Comparison of ENCODE assay signal across 8 cellular contexts in genomic region chr10:110857265-110858158, GRCh38. TPM values are rescaled to one million over a fixed set of nuclear protein-coding genes. Genes with fewer than 3 reads are reported as not detected.
DNase-seq lines count a peak whose midpoint lies in the region; ATAC-seq, FAIRE-seq and TF ChIP-seq lines count a peak whose summit lies in the region.

No MANE protein-coding gene starts in this region.

- no CpG with 5 or more reads among the region's 12 CpGs for whole genome bisulfite sequencing in mesendoderm (ENCODE audit: extremely low coverage, insufficient coverage, low lambda C conversion rate)

- H3K4me2 ChIP-seq in astrocyte (ENCODE audit: low read length) (no peak overlapping the region), mesendoderm (ENCODE audit: low read length) (no peak overlapping the region)

- no peaks in the 10 kb centered on the region for H3K36me3 ChIP-seq in astrocyte (ENCODE audit: insufficient read depth, low read length)
- H3K36me3 ChIP-seq in mesendoderm (ENCODE audit: control insufficient read depth, insufficient read depth, low read length), result no peaks in the 10 kb centered on the region

- no peak overlapping the region for H2AK5ac ChIP-seq in mesendoderm (ENCODE audit: low read length)

- no peak overlapping the region for H2BK15ac ChIP-seq in mesendoderm (replicated peaks; ENCODE audit: low read depth)

- H3K4me3 ChIP-seq in astrocyte (ENCODE audit: insufficient read depth, low read depth, low read length), result no peak overlapping the region
- no peak overlapping the region for H3K4me3 ChIP-seq in mesendoderm (ENCODE audit: low read length)

- H3K27ac Mint-ChIP-seq in CD14-positive monocyte (peak overlapping the region; percentile 51 to 98 (median 95)), astrocyte (ENCODE audit: unreplicated experiment) (no peak overlapping the region)

- no peaks in the 10 kb centered on the region for H4K20me1 ChIP-seq in astrocyte (ENCODE audit: insufficient read depth, low read length)

- H3K9ac ChIP-seq in astrocyte (ENCODE audit: low read length), result no peak overlapping the region
- no peak overlapping the region for H3K9ac ChIP-seq in mesendoderm (ENCODE audit: low read length)

- H3K23ac ChIP-seq in mesendoderm (ENCODE audit: low read length), result no peak overlapping the region

- H3K4me1 ChIP-seq in astrocyte (ENCODE audit: insufficient read depth, low read length), result no peaks in the 10 kb centered on the region
- H3K4me1 ChIP-seq in mesendoderm (ENCODE audit: control insufficient read depth, low read depth, low read length), result peaks cover 5% of the 10 kb centered on the region

- H3K36me3 Mint-ChIP-seq in CD14-positive monocyte (peaks cover 0 to 2% of the 10 kb centered on the region in 2 donors), astrocyte (ENCODE audit: low read depth, unreplicated experiment) (no peaks in the 10 kb centered on the region)

- H3K27me3 ChIP-seq in astrocyte (ENCODE audit: insufficient read depth, low read length), result no peaks in the 10 kb centered on the region
- H3K27me3 ChIP-seq in mesendoderm (ENCODE audit: insufficient read depth, low read length, poor library complexity), result no peaks in the 10 kb centered on the region

- TF ChIP-seq CTCF in CD14-positive monocyte (IDR thresholded peaks at IDR 0.05), result no peak
- no peak for TF ChIP-seq CTCF in astrocyte (IDR thresholded peaks at IDR 0.05; ENCODE audit: insufficient read depth, low read depth, low read length)

- H3K4me3 Mint-ChIP-seq in CD14-positive monocyte (no peak overlapping the region), astrocyte (ENCODE audit: unreplicated experiment) (no peak overlapping the region)

- H3K9me3 Mint-ChIP-seq in CD14-positive monocyte, result peaks cover 0 to 3% (median 0%) of the 10 kb centered on the region in 7 donors
- H3K9me3 Mint-ChIP-seq in astrocyte (ENCODE audit: unreplicated experiment), result peaks cover 3% of the 10 kb centered on the region

- H3K79me2 ChIP-seq in astrocyte (ENCODE audit: insufficient read depth, low read length), result no peaks in the 10 kb centered on the region
- H3K79me2 ChIP-seq in mesendoderm (ENCODE audit: control insufficient read depth, insufficient read depth, low read length), result no peaks in the 10 kb centered on the region

- no peak overlapping the region for H2BK120ac ChIP-seq in mesendoderm (ENCODE audit: low read depth, low read length)

- intact Hi-C loops in CD14-positive monocyte (cut with micrococcal nuclease), result no loop called here

- H4K8ac ChIP-seq in mesendoderm (ENCODE audit: low read depth, low read length), result no peak overlapping the region

- H3K4ac ChIP-seq in mesendoderm (ENCODE audit: low read depth, low read length), result no peak overlapping the region

- H3K27me3 Mint-ChIP-seq in CD14-positive monocyte (ENCODE audit: low read depth in 3 of 3) (no peaks in the 10 kb centered on the region), astrocyte (ENCODE audit: low read depth, unreplicated experiment) (peaks cover 2% of the 10 kb centered on the region)

- peak; percentile 31 for ATAC-seq in GM19395 (IDR thresholded peaks at IDR 0.05; ENCODE audit: unreplicated experiment)
- no peak for ATAC-seq in GM18511 (IDR thresholded peaks at IDR 0.05; ENCODE audit: unreplicated experiment)

- no peak overlapping the region for H3K27ac ChIP-seq in astrocyte (ENCODE audit: low read depth, low read length)
- peak overlapping the region; percentile 81 for H3K27ac ChIP-seq in mesendoderm (ENCODE audit: low read depth, low read length)

- peak overlapping the region; percentile 92 for H2BK5ac ChIP-seq in mesendoderm (ENCODE audit: low read length)

- no peak overlapping the region for H4K5ac ChIP-seq in mesendoderm (ENCODE audit: low read length)

- H3K4me1 Mint-ChIP-seq in CD14-positive monocyte (peaks cover 82% of the 10 kb centered on the region), astrocyte (ENCODE audit: low read depth, unreplicated experiment) (peaks cover 11% of the 10 kb centered on the region)

- H3K79me1 ChIP-seq in mesendoderm (ENCODE audit: low read length), result no peaks in the 10 kb centered on the region

- H3K56ac ChIP-seq in mesendoderm (ENCODE audit: low read length), result peak overlapping the region; percentile 56

- H2AFZ ChIP-seq in astrocyte (ENCODE audit: low read depth, low read length), result no peak overlapping the region

- DNase-seq in CD14-positive monocyte (ENCODE audit: low spot score) (no peak), NCI-H1694 treated with DMSO at 0.1 percent for 48 hours (lab: John Stamatoyannopoulos, UW) (peak; percentile 84), astrocyte (ENCODE audit: low read depth) (peak; percentile 61), mesendoderm (peak; percentile 82), hepatic stellate cell (ENCODE audit: low spot score) (no peak), middle frontal gyrus (ENCODE audit: extremely low spot score, low spot score) (no peak)

- H3K9me3 ChIP-seq in astrocyte (ENCODE audit: insufficient read depth, low read depth, low read length), result no peaks in the 10 kb centered on the region

- FAIRE-seq in astrocyte (lab: Jason Lieb, UNC), result no peak

- peak overlapping the region; percentile 60 for H3K18ac ChIP-seq in mesendoderm (ENCODE audit: low read length)

RNA-seq across cellular contexts. Expression of gene PDCD4, which starts 14.2 kb away (rescaled TPM):
- 10 to 100 TPM; 48.6 to 53.4 TPM for polyA plus RNA-seq in CD14-positive monocyte
- total RNA-seq in astrocyte, result 79.9 and 84.2 TPM in 2 replicates
- polyA plus RNA-seq in mesendoderm (2013, experiment 1 of 2), result 9.4 TPM
- polyA plus RNA-seq in mesendoderm (2013, experiment 2 of 2), result 9.1 TPM

Comparison
In these comparisons a context has a peak if more than half of its experiments do, and no peak if none do; other contexts are left out.
1. DNase-seq: peak in NCI-H1694 treated with DMSO at 0.1 percent for 48 hours (single experiment), astrocyte (single experiment) and mesendoderm (single experiment); none in CD14-positive monocyte (single experiment), hepatic stellate cell (single experiment) and middle frontal gyrus (single experiment).